21 cellular contexts compared by ENCODE assay signal in the genomic region with DNA sequence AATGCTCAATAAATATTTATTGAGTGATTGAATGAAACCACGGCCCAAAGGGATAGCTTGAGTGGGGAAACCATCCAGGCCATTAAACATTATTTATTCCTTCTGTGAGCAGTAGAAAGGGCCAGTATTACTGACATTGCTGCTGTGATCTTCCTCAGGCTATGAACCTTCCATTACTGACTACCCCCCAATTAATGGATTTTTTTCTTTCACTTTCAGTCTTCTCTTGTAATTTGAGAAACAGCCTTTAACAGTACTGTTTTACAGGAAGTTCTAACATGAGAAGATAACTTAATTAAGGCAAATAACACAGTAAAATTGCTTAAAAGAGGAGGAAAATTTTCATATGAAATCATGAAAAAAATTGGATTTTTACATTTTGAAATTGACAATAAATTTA.
DNase-seq lines count a peak whose midpoint lies in the region; TF ChIP-seq lines count a peak whose summit lies in the region.
"Had no signal": no experiment of that assay in that cellular context is flagged by ENCODE, and none has a peak within 500 bp of the region (broad histone marks: within the 10 kb centered on the region; RNA-seq: fewer than 3 reads in every experiment).

No MANE protein-coding gene starts in this region.

- H3K9me3 ChIP-seq in mammary epithelial cell (replicated peaks; ENCODE audit: insufficient read depth, low read length) (no peaks in the 10 kb centered on the region), MM.1S (replicated peaks; ENCODE audit: insufficient read depth, low read length) (no peaks in the 10 kb centered on the region), PC-9 (ENCODE audit: insufficient read depth, low read depth) (no peaks in the 10 kb centered on the region), hepatocyte (ENCODE audit: low read depth) (no peaks in the 10 kb centered on the region)
- H3K9me3 ChIP-seq: BLaER1 had no signal

- intact Hi-C loops in MCF 10A (cut with micrococcal nuclease) = loop anchor here (10.0 kb wide), 1 partner anchor 557 kb away; no protein-coding TSS in a partner anchor
- intact Hi-C loops in mammary epithelial cell (cut with micrococcal nuclease) = no loop called here
- intact Hi-C loops in PC-9 (cut with micrococcal nuclease; ENCODE audit: unreplicated experiment) = no loop called here

- H3K36me3 ChIP-seq in mammary epithelial cell (ENCODE audit: insufficient read depth, low read length) (no peaks in the 10 kb centered on the region), MM.1S (replicated peaks; ENCODE audit: insufficient read depth, low read length) (no peaks in the 10 kb centered on the region), PC-9 (ENCODE audit: low read depth) (no peaks in the 10 kb centered on the region), hepatocyte (replicated peaks; ENCODE audit: insufficient read depth, low read depth) (no peaks in the 10 kb centered on the region)
- H3K36me3 ChIP-seq: BLaER1 had no signal

- H3K36me3 Mint-ChIP-seq in MCF 10A (ENCODE audit: insufficient read depth, unreplicated experiment) = no peaks in the 10 kb centered on the region
- H3K36me3 Mint-ChIP-seq: T-cell had no signal

- CTCF ChIA-PET in MCF 10A (lab: Yijun Ruan, JAX) (no interaction called here), mammary epithelial cell (lab: Charles Lee; ENCODE audit: low non-redundant PET) (no interaction called here), PC-9 (lab: Charles Lee) (no interaction called here)

- H3K4me3 ChIP-seq in mammary epithelial cell (replicated peaks in 1 of 3; ENCODE audit: insufficient read depth in 1 of 3, low read depth in 2 of 3, low read length in 3 of 3) (no peak overlapping the region), MM.1S (ENCODE audit: low read length) (peak overlapping the region; percentile 33), PC-9 (no peak overlapping the region), hepatocyte (no peak overlapping the region)
- H3K4me3 ChIP-seq: BLaER1 had no signal

- 9% methylated on average over 1 of the region's 1 CpG for WGBS in mammary epithelial cell (ENCODE audit: low coverage, missing lambda C conversion rate)
- WGBS in hepatocyte (ENCODE audit: low lambda C conversion rate, missing lambda C conversion rate) = 57% methylated on average over 1 of the region's 1 CpG

- H3K27me3 ChIP-seq in mammary epithelial cell (ENCODE audit: insufficient read depth, low read length) (no peaks in the 10 kb centered on the region), MM.1S (replicated peaks; ENCODE audit: insufficient read depth, low read length) (no peaks in the 10 kb centered on the region), PC-9 (ENCODE audit: insufficient read depth, low read depth) (no peaks in the 10 kb centered on the region), hepatocyte (no peaks in the 10 kb centered on the region)
- H3K27me3 ChIP-seq: BLaER1 had no signal

- TF ChIP-seq CTCF in MCF 10A (IDR thresholded peaks at IDR 0.05; ENCODE audit: unreplicated experiment) (no peak), mammary epithelial cell (conservative IDR thresholded peaks at IDR 0.05 in 1 of 2, IDR thresholded peaks at IDR 0.05 in 1 of 2; ENCODE audit: extremely low read depth in 1 of 2, insufficient read depth in 1 of 2, low read depth in 1 of 2, low read length in 2 of 2) (no peak), MM.1S (IDR thresholded peaks at IDR 0.05; ENCODE audit: low read length) (no peak), PC-9 (conservative IDR thresholded peaks at IDR 0.05) (no peak), hepatocyte (IDR thresholded peaks at IDR 0.05; ENCODE audit: poor library complexity) (no peak)

- H3K79me2 ChIP-seq in mammary epithelial cell (ENCODE audit: insufficient read depth, low read length) = no peaks in the 10 kb centered on the region
- H3K79me2 ChIP-seq in MM.1S (ENCODE audit: low read length) = no peaks in the 10 kb centered on the region
- H3K79me2 ChIP-seq in PC-9 (ENCODE audit: low read depth) = no peaks in the 10 kb centered on the region
- no peaks in the 10 kb centered on the region for H3K79me2 ChIP-seq in hepatocyte

- H3K27ac ChIP-seq in mammary epithelial cell (ENCODE audit: insufficient read depth, low read depth, low read length) (no peak overlapping the region), MM.1S (ENCODE audit: low read length) (no peak overlapping the region), PC-9 (no peak overlapping the region), hepatocyte (no peak overlapping the region)
- H3K27ac ChIP-seq: BLaER1 had no signal

- H3K27me3 Mint-ChIP-seq in MCF 10A (ENCODE audit: insufficient read depth, unreplicated experiment) = no peaks in the 10 kb centered on the region
- H3K27me3 Mint-ChIP-seq: CD4-positive, alpha-beta T cell; T-cell had no signal

- no peaks in the 10 kb centered on the region for H3K4me1 ChIP-seq in mammary epithelial cell (ENCODE audit: insufficient read depth, low read length)
- H3K4me1 ChIP-seq in MM.1S (ENCODE audit: low read length) = no peaks in the 10 kb centered on the region
- H3K4me1 ChIP-seq in PC-9 (replicated peaks; ENCODE audit: insufficient read depth) = no peaks in the 10 kb centered on the region
- H3K4me1 ChIP-seq in hepatocyte (ENCODE audit: insufficient read depth) = no peaks in the 10 kb centered on the region
- H3K4me1 ChIP-seq: BLaER1 had no signal

- POLR2A ChIA-PET in MCF 10A (lab: Yijun Ruan, JAX) = no interaction called here
- POLR2A ChIA-PET in PC-9 (lab: Charles Lee; ENCODE audit: unreplicated experiment) = no interaction called here

- peaks cover 9% of the 10 kb centered on the region for H3K4me1 Mint-ChIP-seq in MCF 10A (ENCODE audit: insufficient read depth, unreplicated experiment)
- H3K4me1 Mint-ChIP-seq: T-cell had no signal

- H3K4me3 Mint-ChIP-seq in MCF 10A (ENCODE audit: unreplicated experiment) = peak overlapping the region; percentile 52
- H3K4me3 Mint-ChIP-seq: CD4-positive, alpha-beta T cell; T-cell; T-helper 2 cell treated with Interferon-gamma antibody and Interleukin-4, amounts not matched to agents 5 μg/mL and 100 μg/mL, for 36 hours had no signal

- H3K9me3 Mint-ChIP-seq in MCF 10A (ENCODE audit: unreplicated experiment) = no peaks in the 10 kb centered on the region

- H3K27ac Mint-ChIP-seq in MCF 10A (ENCODE audit: low read depth, unreplicated experiment) = peak overlapping the region; percentile 80
- H3K27ac Mint-ChIP-seq: CD4-positive, alpha-beta T cell; T-cell; T-helper 2 cell treated with Interferon-gamma antibody and Interleukin-4, amounts not matched to agents 5 μg/mL and 100 μg/mL, for 36 hours had no signal

- H2AFZ ChIP-seq in mammary epithelial cell (ENCODE audit: low read depth, low read length) = no peak overlapping the region
- peak overlapping the region; percentile 83 for H2AFZ ChIP-seq in MM.1S (ENCODE audit: low read length)
- H2AFZ ChIP-seq in PC-9 = no peak overlapping the region
- H2AFZ ChIP-seq in hepatocyte = no peak overlapping the region

- in situ Hi-C loops in mammary epithelial cell (cut with MboI; ENCODE audit: low sequenced_read_pairs in 2 of 2) (no loop called here), KBM-7 (cut with MboI; ENCODE audit: low pct_unique_long_range_greater_than_20kb, low sequenced_read_pairs) (no loop called here)

- H3K9me2 ChIP-seq in MM.1S (replicated peaks; ENCODE audit: insufficient read depth, low read length) = no peaks in the 10 kb centered on the region
- H3K9me2 ChIP-seq in PC-9 (ENCODE audit: insufficient read depth) = no peaks in the 10 kb centered on the region
- H3K9me2 ChIP-seq in hepatocyte (replicated peaks; ENCODE audit: insufficient read depth) = no peaks in the 10 kb centered on the region

- dilution Hi-C loops in mammary epithelial cell (cut with HindIII; ENCODE audit: low sequenced_read_pairs) = no loop called here

- no peaks in the 10 kb centered on the region for H3F3A ChIP-seq in MM.1S (ENCODE audit: insufficient read depth, low read length)
- H3F3A ChIP-seq in PC-9 (ENCODE audit: insufficient read depth, low read depth) = no peaks in the 10 kb centered on the region

- no peak overlapping the region for H3K9ac ChIP-seq in mammary epithelial cell (ENCODE audit: insufficient read depth, low read length)
- H3K9ac ChIP-seq in MM.1S (ENCODE audit: low read length) = no peak overlapping the region
- H3K9ac ChIP-seq: BLaER1 had no signal

- H3K4me2 ChIP-seq in mammary epithelial cell (ENCODE audit: insufficient read depth, low read depth, low read length) (no peak overlapping the region), MM.1S (ENCODE audit: low read depth, low read length) (peak overlapping the region; percentile 53; the same call in 1 of the 2 replicates), PC-9 (peak overlapping the region; percentile 26; the same call in 1 of the 2 replicates), hepatocyte (no peak overlapping the region)
- H3K4me2 ChIP-seq: BLaER1 had no signal

- H4K20me1 ChIP-seq in mammary epithelial cell (ENCODE audit: insufficient read depth, low read length) (no peaks in the 10 kb centered on the region), MM.1S (ENCODE audit: insufficient read depth, low read length) (no peaks in the 10 kb centered on the region), PC-9 (ENCODE audit: insufficient read depth) (no peaks in the 10 kb centered on the region), hepatocyte (ENCODE audit: insufficient read depth, poor library complexity, severe bottlenecking) (no peaks in the 10 kb centered on the region)
- H4K20me1 ChIP-seq: BLaER1 had no signal

- DNase-seq in MCF 10A (ENCODE audit: unreplicated experiment) = no peak
- DNase-seq in mammary epithelial cell = no peak
- peak; percentile 54 for DNase-seq in MM.1S
- no peak for DNase-seq in PC-9
- DNase-seq in nucleus accumbens (lab: John Stamatoyannopoulos, UW) = no peak
- no peak for DNase-seq in hepatocyte (ENCODE audit: low spot score)
- DNase-seq in stimulated activated CD4-positive, alpha-beta T cell treated with anti-CD3 and anti-CD28 coated beads, Interleukin-1b, Interleukin-23, amount 100 ng/mL, for 48 hours = no peak
- DNase-seq in KBM-7 = no peak
- DNase-seq: CD4-positive, alpha-beta T cell; GOT3; HCEC 1CT; KG1; NCI-H1105 treated with DMSO at 0.1 percent for 48 hours; NCI-H146; NCI-H2029 treated with DMSO at 0.1 percent for 48 hours; NCI-H2171 treated with DMSO at 0.1 percent for 48 hours; NCI-H446; NCI-H524 treated with DMSO at 0.1 percent for 48 hours; T-cell had no signal

- no TSS peak for BruUV-seq in MCF 10A (replicated peaks; lab: Mats Ljungman, UMichigan)
- BruUV-seq in mammary epithelial cell (replicated peaks; lab: Mats Ljungman, UMichigan) = no TSS peak
- BruUV-seq in PC-9 (replicated peaks; lab: Mats Ljungman, UMichigan) = no TSS peak

Comparison
In these comparisons a context has a peak if more than half of its experiments do, and no peak if none do; other contexts are left out.
1. H3K4me2 ChIP-seq: peak in MM.1S (single experiment) and PC-9 (single experiment); none in mammary epithelial cell (single experiment) and hepatocyte (single experiment).